In the genomic region with DNA sequence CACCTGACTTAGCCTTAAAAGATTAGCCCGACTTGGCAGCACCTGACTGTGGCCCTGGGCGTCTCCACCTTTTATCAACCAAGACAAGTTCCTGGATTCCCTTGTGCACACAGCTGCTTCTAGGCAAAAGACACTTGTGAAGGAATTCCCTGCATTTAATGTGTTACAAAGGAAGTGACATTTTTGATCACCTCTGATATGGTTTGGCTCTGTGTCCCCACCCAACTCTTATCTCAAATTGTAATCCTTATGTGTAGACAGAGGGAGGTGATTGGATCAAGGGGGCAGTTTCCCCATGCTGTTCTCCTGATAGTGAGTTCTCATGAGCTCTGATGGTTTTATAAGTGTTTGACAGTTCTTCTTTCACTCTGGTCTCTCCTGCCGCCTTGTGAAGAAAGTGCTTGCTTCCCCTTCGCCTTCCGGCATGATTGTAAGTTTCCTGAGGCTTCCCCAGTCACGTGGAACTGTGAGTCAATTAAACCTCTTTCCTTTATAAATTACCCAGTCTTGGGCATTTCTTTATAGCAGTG, we compare ENCODE assay signal across 10 cellular contexts. TPM values are rescaled to one million over a fixed set of nuclear protein-coding genes. Genes with fewer than 3 reads are reported as not detected.
DNase-seq lines count a peak whose midpoint lies in the region; ATAC-seq and TF ChIP-seq lines count a peak whose summit lies in the region.
"Had no signal": no experiment of that assay in that cellular context is flagged by ENCODE, and none has a peak within 500 bp of the region (broad histone marks: within the 10 kb centered on the region; RNA-seq: fewer than 3 reads in every experiment).

No MANE protein-coding gene starts in this region.

- peak overlapping the region; percentile 63 for H3K27ac Mint-ChIP-seq in activated naive CD4-positive, alpha-beta T cell treated with anti-CD3 and anti-CD28 coated beads, Interleukin-2, amount 50 U/mL, for 24 hours
- H3K27ac Mint-ChIP-seq in activated naive CD4-positive, alpha-beta T cell treated with anti-CD3 and anti-CD28 coated beads, Interleukin-2, amount 50 U/mL, for 72 hours = peak overlapping the region in 1 of 2 donors; percentile 74

- no peaks in the 10 kb centered on the region for H3K36me3 Mint-ChIP-seq in activated naive CD4-positive, alpha-beta T cell treated with anti-CD3 and anti-CD28 coated beads, Interleukin-2, amount 50 U/mL, for 24 hours
- peaks cover 5 to 39% of the 10 kb centered on the region in 2 donors for H3K36me3 Mint-ChIP-seq in activated naive CD4-positive, alpha-beta T cell treated with anti-CD3 and anti-CD28 coated beads, Interleukin-2, amount 50 U/mL, for 72 hours

- H3K27me3 Mint-ChIP-seq in activated naive CD4-positive, alpha-beta T cell treated with anti-CD3 and anti-CD28 coated beads, Interleukin-2, amount 50 U/mL, for 24 hours = no peaks in the 10 kb centered on the region

- peak overlapping the region; percentile 16 for H3K4me3 Mint-ChIP-seq in activated naive CD4-positive, alpha-beta T cell treated with anti-CD3 and anti-CD28 coated beads, Interleukin-2, amount 50 U/mL, for 24 hours

- no peak for DNase-seq in activated naive CD4-positive, alpha-beta T cell treated with anti-CD3 and anti-CD28 coated beads, Interleukin-2, amount 50 U/mL, for 72 hours (ENCODE audit: low spot score in 2 of 2)
- DNase-seq in Peyer's patch (peak; percentile 38 to 83 (median 63)), erythroblast (lab: John Stamatoyannopoulos, UW) (peak; percentile 86 to 90), superior temporal gyrus (ENCODE audit: extremely low spot score) (peak; percentile 11), cortex of kidney (lab: John Stamatoyannopoulos, UW) (no peak)
- no peak for DNase-seq in activated CD4-positive, CD25-positive, alpha-beta regulatory T cell (lab: John Stamatoyannopoulos, UW)
- no peak for DNase-seq in stimulated activated naive CD4-positive, alpha-beta T cell treated with Interleukin-2 at 50 U/mL for 16 hours (lab: John Stamatoyannopoulos, UW)
- DNase-seq: AML-193 had no signal

- H3K27me3 ChIP-seq in Peyer's patch = no peaks in the 10 kb centered on the region
- H3K27me3 ChIP-seq: vagina had no signal

- TF ChIP-seq POLR2A in Peyer's patch (IDR thresholded peaks at IDR 0.05) = peak in 1 of 2 donors; percentile 43
- peak; percentile 56 for TF ChIP-seq POLR2A in erythroblast (IDR thresholded peaks at IDR 0.05; ENCODE audit: low read length)

- H3K4me1 Mint-ChIP-seq in activated naive CD4-positive, alpha-beta T cell treated with anti-CD3 and anti-CD28 coated beads, Interleukin-2, amount 50 U/mL, for 24 hours = peaks cover 63% of the 10 kb centered on the region

- ATAC-seq in activated naive CD4-positive, alpha-beta T cell treated with anti-CD3 and anti-CD28 coated beads, Interleukin-2, amount 50 U/mL, for 72 hours = no peak

- H3K36me3 ChIP-seq in Peyer's patch = no peaks in the 10 kb centered on the region
- H3K36me3 ChIP-seq: vagina had no signal

- peak overlapping the region; percentile 43 to 82 (median 58) for H3K27ac ChIP-seq in Peyer's patch

- no peaks in the 10 kb centered on the region for H3K9me3 Mint-ChIP-seq in activated naive CD4-positive, alpha-beta T cell treated with anti-CD3 and anti-CD28 coated beads, Interleukin-2, amount 50 U/mL, for 24 hours
- H3K9me3 Mint-ChIP-seq in activated naive CD4-positive, alpha-beta T cell treated with anti-CD3 and anti-CD28 coated beads, Interleukin-2, amount 50 U/mL, for 72 hours = peaks cover 26 to 45% of the 10 kb centered on the region in 2 donors

- H3K4me1 ChIP-seq in Peyer's patch = peaks cover 0 to 35% (median 5%) of the 10 kb centered on the region in 4 donors

- H3K9me3 ChIP-seq in Peyer's patch = no peaks in the 10 kb centered on the region
- H3K9me3 ChIP-seq: vagina had no signal

- no peak overlapping the region for H3K4me3 ChIP-seq in Peyer's patch
- H3K4me3 ChIP-seq: vagina had no signal

- TF ChIP-seq CTCF in Peyer's patch (IDR thresholded peaks at IDR 0.05) = peak in 3 of 6 experiments; percentile 57 to 79 (median 62)

RNA-seq across cellular contexts. Expression of a gene that starts 2.6 kb away (rescaled TPM):
- 10 to 100 TPM; 11.8 to 25.0 TPM for total RNA-seq in activated naive CD4-positive, alpha-beta T cell treated with anti-CD3 and anti-CD28 coated beads, Interleukin-2, amount 50 U/mL, for 72 hours
- total RNA-seq in Peyer's patch = 10 to 100 TPM; 29.7 to 67.0 (median 57.6) TPM

Comparison
In these comparisons a context has a peak if more than half of its experiments do, and no peak if none do; other contexts are left out.
1. DNase-seq: peak in Peyer's patch (3 of 3), erythroblast (2 of 2) and superior temporal gyrus (single experiment); none in activated naive CD4-positive, alpha-beta T cell treated with anti-CD3 and anti-CD28 coated beads, Interleukin-2, amount 50 U/mL, for 72 hours (0 of 2), activated CD4-positive, CD25-positive, alpha-beta regulatory T cell (0 of 4), stimulated activated naive CD4-positive, alpha-beta T cell treated with Interleukin-2 at 50 U/mL for 16 hours (single experiment) and cortex of kidney (single experiment).